In genomic region chr12:52168019-52168717, GRCh38 we compare ENCODE assay signal across 11 cellular contexts. TPM values are rescaled to one million over a fixed set of nuclear protein-coding genes. Genes with fewer than 3 reads are reported as not detected.
DNase-seq lines count a peak whose midpoint lies in the region; ATAC-seq and TF ChIP-seq lines count a peak whose summit lies in the region.
"Had no signal": no experiment of that assay in that cellular context is flagged by ENCODE, and none has a peak within 500 bp of the region (broad histone marks: within the 10 kb centered on the region; RNA-seq: fewer than 3 reads in every experiment).

No MANE protein-coding gene starts in this region.

- no peaks in the 10 kb centered on the region for H3K27me3 ChIP-seq in adipocyte (replicated peaks; ENCODE audit: control insufficient read depth, insufficient read depth, low read length)
- H3K27me3 ChIP-seq in transverse colon, result no peaks in the 10 kb centered on the region
- H3K27me3 ChIP-seq: cardiac muscle cell had no signal

- no peaks in the 10 kb centered on the region for H3K36me3 ChIP-seq in adipocyte (ENCODE audit: control insufficient read depth, insufficient read depth, low read length, severe bottlenecking)
- no peaks in the 10 kb centered on the region for H3K36me3 ChIP-seq in transverse colon
- H3K36me3 ChIP-seq: cardiac muscle cell had no signal

- TF ChIP-seq EP300 in transverse colon (IDR thresholded peaks at IDR 0.05; ENCODE audit: low read depth), result no peak

- 71 to 83% methylated on average over 2 to 11 of the region's 12 CpGs for WGBS in transverse colon (ENCODE audit: low coverage in 1 of 2), 2 donors

- H3K4me1 ChIP-seq in adipocyte (ENCODE audit: control insufficient read depth, insufficient read depth, low read length) (peaks cover 22% of the 10 kb centered on the region), transverse colon (peaks cover 0 to 10% (median 1%) of the 10 kb centered on the region in 4 donors)

- TF ChIP-seq POLR2A in transverse colon (IDR thresholded peaks at IDR 0.05), result no peak

- intact Hi-C loops in Right ventricle myocardium superior (cut with DNase I) (no loop called here), cardiac septum (cut with DNase I) (no loop called here), left ventricle myocardium superior (cut with micrococcal nuclease) (no loop called here), transverse colon (cut with DNase I; ENCODE audit: low total_unique reads) (no loop called here)

- no peak overlapping the region for H3K27ac ChIP-seq in transverse colon
- H3K27ac ChIP-seq: cardiac muscle cell had no signal

- H3K27ac Mint-ChIP-seq in immature natural killer cell, result no peak overlapping the region

- no peak overlapping the region for H3K4me3 Mint-ChIP-seq in immature natural killer cell

- DNase-seq in Right ventricle myocardium superior, result no peak
- DNase-seq in cardiac septum (ENCODE audit: low spot score), result no peak
- DNase-seq in adipocyte (ENCODE audit: low read depth), result peak; percentile 39
- DNase-seq in left ventricle myocardium superior, result no peak
- DNase-seq in transverse colon, result peak; percentile 36
- no peak for DNase-seq in immature natural killer cell
- DNase-seq in NCI-H774 (lab: John Stamatoyannopoulos, UW), result no peak

- in situ Hi-C loops in transverse colon (cut with MboI; ENCODE audit: low pct_ligation_motif_present in 1 of 4, low pct_unique_long_range_greater_than_20kb in 1 of 4, low sequenced_read_pairs in 3 of 4), result no loop called here

- H3K4me3 ChIP-seq in adipocyte (ENCODE audit: low read length) (no peak overlapping the region), transverse colon (no peak overlapping the region)
- H3K4me3 ChIP-seq: cardiac muscle cell had no signal

- H3K9me3 ChIP-seq in adipocyte (ENCODE audit: control insufficient read depth, low read length), result no peaks in the 10 kb centered on the region
- no peaks in the 10 kb centered on the region for H3K9me3 ChIP-seq in transverse colon

- ATAC-seq in Right ventricle myocardium superior (ENCODE audit: poor library complexity), result peak; percentile 75
- ATAC-seq in left ventricle myocardium superior, result peak; percentile 81
- ATAC-seq in HG02763 (IDR thresholded peaks at IDR 0.05; ENCODE audit: unreplicated experiment), result no peak

- no peak overlapping the region for H3K9ac ChIP-seq in adipocyte (ENCODE audit: low read length)

- no peak for TF ChIP-seq CTCF in transverse colon (IDR thresholded peaks at IDR 0.05)

- H3K27me3 Mint-ChIP-seq in immature natural killer cell (ENCODE audit: low read depth in 3 of 3), result peaks cover 0 to 4% (median 2%) of the 10 kb centered on the region in 3 donors

- no peaks in the 10 kb centered on the region for H3K4me1 Mint-ChIP-seq in immature natural killer cell

- no peaks in the 10 kb centered on the region for H3K36me3 Mint-ChIP-seq in immature natural killer cell

- H3K9me3 Mint-ChIP-seq in immature natural killer cell, result no peaks in the 10 kb centered on the region

RNA-seq across cellular contexts. Expression of gene KRT80, which starts 23.6 kb away (rescaled TPM):
- total RNA-seq in Right ventricle myocardium superior, result not detected
- total RNA-seq in cardiac septum, result 1.2 TPM
- total RNA-seq in left ventricle myocardium superior, result not detected
- under 1 TPM in 1 of 4 donors, not detected in 3; 0.14 TPM for total RNA-seq in transverse colon
- not detected for polyA plus RNA-seq in immature natural killer cell
- total RNA-seq: cardiac muscle cell, frontal cortex, mesenteric fat pad had no signal
- polyA plus RNA-seq: cardiac muscle cell had no signal

Comparison
In these comparisons a context has a peak if more than half of its experiments do, and no peak if none do; other contexts are left out.
1. DNase-seq: peak in adipocyte (single experiment) and transverse colon (single experiment); none in Right ventricle myocardium superior (single experiment), cardiac septum (single experiment), left ventricle myocardium superior (single experiment), immature natural killer cell (0 of 3) and NCI-H774 (single experiment).